In genomic region chr17:82674656-82675475, GRCh38 we compare ENCODE assay signal across 15 cellular contexts. TPM values are rescaled to one million over a fixed set of nuclear protein-coding genes. Genes with fewer than 3 reads are reported as not detected.
DNase-seq lines count a peak whose midpoint lies in the region; ATAC-seq and TF ChIP-seq lines count a peak whose summit lies in the region.
"Had no signal": no experiment of that assay in that cellular context is flagged by ENCODE, and none has a peak within 500 bp of the region (broad histone marks: within the 10 kb centered on the region; RNA-seq: fewer than 3 reads in every experiment).

No MANE protein-coding gene starts in this region.

- H3K27me3 ChIP-seq in mammary epithelial cell (ENCODE audit: insufficient read depth, low read length) (no peaks in the 10 kb centered on the region), left ventricle myocardium inferior (ENCODE audit: low read depth) (no peaks in the 10 kb centered on the region)
- H3K27me3 ChIP-seq: neural progenitor cell, sigmoid colon, suprapubic skin had no signal

- H3K79me2 ChIP-seq in mammary epithelial cell (ENCODE audit: insufficient read depth, low read length) = no peaks in the 10 kb centered on the region

- 42% methylated on average over 18 of the region's 20 CpGs for WGBS in mammary epithelial cell (ENCODE audit: low coverage, missing lambda C conversion rate)

- no peaks in the 10 kb centered on the region for H3K9me3 ChIP-seq in mammary epithelial cell (replicated peaks; ENCODE audit: insufficient read depth, low read length)
- H3K9me3 ChIP-seq in left ventricle myocardium inferior (replicated peaks) = no peaks in the 10 kb centered on the region
- H3K9me3 ChIP-seq: sigmoid colon, suprapubic skin had no signal

- CTCF ChIA-PET in mammary epithelial cell (lab: Charles Lee; ENCODE audit: low non-redundant PET) = no interaction called here

- H3K4me3 ChIP-seq in mammary epithelial cell (replicated peaks in 1 of 3; ENCODE audit: insufficient read depth in 1 of 3, low read depth in 2 of 3, low read length in 3 of 3) = no peak overlapping the region
- H3K4me3 ChIP-seq in left ventricle myocardium inferior = no peak overlapping the region
- H3K4me3 ChIP-seq: neural progenitor cell, sigmoid colon, suprapubic skin had no signal

- in situ Hi-C loops in mammary epithelial cell (cut with MboI; ENCODE audit: low sequenced_read_pairs in 2 of 2) = no loop called here

- ATAC-seq in GM19463 (IDR thresholded peaks at IDR 0.05; ENCODE audit: unreplicated experiment) = no peak
- ATAC-seq in HG02970 (IDR thresholded peaks at IDR 0.05; ENCODE audit: low FRiP score, unreplicated experiment) = no peak
- ATAC-seq: activated naive CD4-positive, alpha-beta T cell treated with anti-CD3 and anti-CD28 coated beads, Interleukin-2, amount 50 U/mL, for 72 hours had no signal

- BruUV-seq in mammary epithelial cell (replicated peaks; lab: Mats Ljungman, UMichigan) = no TSS peak

- H2AFZ ChIP-seq in mammary epithelial cell (ENCODE audit: low read depth, low read length) = no peak overlapping the region
- H2AFZ ChIP-seq: neural progenitor cell had no signal

- dilution Hi-C loops in mammary epithelial cell (cut with HindIII; ENCODE audit: low sequenced_read_pairs) = no loop called here

- intact Hi-C loops in mammary epithelial cell (cut with micrococcal nuclease) (no loop called here), left ventricle myocardium inferior (cut with micrococcal nuclease) (no loop called here)

- DNase-seq in NCI-H2029 treated with DMSO at 0.1 percent for 48 hours (lab: John Stamatoyannopoulos, UW) = peak; percentile 71
- DNase-seq in mammary epithelial cell = peak; percentile 8
- no peak for DNase-seq in left ventricle myocardium inferior
- peak; percentile 40 for DNase-seq in occipital lobe (lab: John Stamatoyannopoulos, UW)
- no peak for DNase-seq in NCI-H146 (lab: John Stamatoyannopoulos, UW)
- no peak for DNase-seq in kidney glomerular epithelial cell (lab: John Stamatoyannopoulos, UW)
- DNase-seq: activated CD4-positive, alpha-beta T cell treated with anti-CD3 and anti-CD28 coated beads, Interleukin-2, amount 50 U/mL, for 1 hour; AML-193; NCI-H1436; sigmoid colon had no signal

- H3K27ac ChIP-seq in mammary epithelial cell (ENCODE audit: insufficient read depth, low read depth, low read length) (no peak overlapping the region), left ventricle myocardium inferior (replicated peaks) (peak overlapping the region; percentile 55)
- H3K27ac ChIP-seq: neural progenitor cell, sigmoid colon, suprapubic skin had no signal

- H3K4me2 ChIP-seq in mammary epithelial cell (ENCODE audit: insufficient read depth, low read depth, low read length) = no peak overlapping the region
- H3K4me2 ChIP-seq: neural progenitor cell had no signal

- TF ChIP-seq CTCF in mammary epithelial cell (conservative IDR thresholded peaks at IDR 0.05 in 1 of 2, IDR thresholded peaks at IDR 0.05 in 1 of 2; ENCODE audit: extremely low read depth in 1 of 2, insufficient read depth in 1 of 2, low read depth in 1 of 2, low read length in 2 of 2) = no peak
- no peak for TF ChIP-seq CTCF in left ventricle myocardium inferior (IDR thresholded peaks at IDR 0.05; ENCODE audit: borderline replicate concordance)

- no peak overlapping the region for H3K9ac ChIP-seq in mammary epithelial cell (ENCODE audit: insufficient read depth, low read length)
- H3K9ac ChIP-seq: neural progenitor cell had no signal

- no peaks in the 10 kb centered on the region for H4K20me1 ChIP-seq in mammary epithelial cell (ENCODE audit: insufficient read depth, low read length)

- H3K4me1 ChIP-seq in mammary epithelial cell (ENCODE audit: insufficient read depth, low read length) (no peaks in the 10 kb centered on the region), left ventricle myocardium inferior (peaks cover 23% of the 10 kb centered on the region)
- H3K4me1 ChIP-seq: neural progenitor cell, sigmoid colon, suprapubic skin had no signal

- no peaks in the 10 kb centered on the region for H3K36me3 ChIP-seq in mammary epithelial cell (ENCODE audit: insufficient read depth, low read length)
- no peaks in the 10 kb centered on the region for H3K36me3 ChIP-seq in left ventricle myocardium inferior
- H3K36me3 ChIP-seq: neural progenitor cell, sigmoid colon, suprapubic skin had no signal

RNA-seq across cellular contexts. Expression of gene RAB40B, which starts 23.6 kb away (rescaled TPM):
- total RNA-seq in mammary epithelial cell (10 to 100 TPM; 13.3 to 17.8 TPM), left ventricle myocardium inferior (22.4 TPM), occipital lobe (17.0 TPM)
- polyA plus RNA-seq in mammary epithelial cell = 16.5 TPM
- 10.5 TPM for polyA minus RNA-seq in mammary epithelial cell

RNA-seq across cellular contexts. Expression of gene WDR45B, which starts 26.6 kb away (rescaled TPM):
- total RNA-seq in mammary epithelial cell (10 to 100 TPM; 62.2 to 68.4 TPM), left ventricle myocardium inferior (41.4 TPM), occipital lobe (52.4 TPM)
- 71.9 TPM for polyA plus RNA-seq in mammary epithelial cell
- 71.2 TPM for polyA minus RNA-seq in mammary epithelial cell

RNA-seq across cellular contexts. Expression of gene FN3KRP, which starts 41.6 kb away (rescaled TPM):
- total RNA-seq in mammary epithelial cell (10 to 100 TPM; 16.7 to 44.5 TPM), left ventricle myocardium inferior (13.6 TPM), occipital lobe (21.2 TPM)
- 27.2 TPM for polyA plus RNA-seq in mammary epithelial cell
- 52.6 TPM for polyA minus RNA-seq in mammary epithelial cell

Comparison
In these comparisons a context has a peak if more than half of its experiments do, and no peak if none do; other contexts are left out.
1. DNase-seq: peak in NCI-H2029 treated with DMSO at 0.1 percent for 48 hours (single experiment), mammary epithelial cell (single experiment) and occipital lobe (single experiment); none in left ventricle myocardium inferior (single experiment), NCI-H146 (single experiment) and kidney glomerular epithelial cell (single experiment).